In the genomic region with DNA sequence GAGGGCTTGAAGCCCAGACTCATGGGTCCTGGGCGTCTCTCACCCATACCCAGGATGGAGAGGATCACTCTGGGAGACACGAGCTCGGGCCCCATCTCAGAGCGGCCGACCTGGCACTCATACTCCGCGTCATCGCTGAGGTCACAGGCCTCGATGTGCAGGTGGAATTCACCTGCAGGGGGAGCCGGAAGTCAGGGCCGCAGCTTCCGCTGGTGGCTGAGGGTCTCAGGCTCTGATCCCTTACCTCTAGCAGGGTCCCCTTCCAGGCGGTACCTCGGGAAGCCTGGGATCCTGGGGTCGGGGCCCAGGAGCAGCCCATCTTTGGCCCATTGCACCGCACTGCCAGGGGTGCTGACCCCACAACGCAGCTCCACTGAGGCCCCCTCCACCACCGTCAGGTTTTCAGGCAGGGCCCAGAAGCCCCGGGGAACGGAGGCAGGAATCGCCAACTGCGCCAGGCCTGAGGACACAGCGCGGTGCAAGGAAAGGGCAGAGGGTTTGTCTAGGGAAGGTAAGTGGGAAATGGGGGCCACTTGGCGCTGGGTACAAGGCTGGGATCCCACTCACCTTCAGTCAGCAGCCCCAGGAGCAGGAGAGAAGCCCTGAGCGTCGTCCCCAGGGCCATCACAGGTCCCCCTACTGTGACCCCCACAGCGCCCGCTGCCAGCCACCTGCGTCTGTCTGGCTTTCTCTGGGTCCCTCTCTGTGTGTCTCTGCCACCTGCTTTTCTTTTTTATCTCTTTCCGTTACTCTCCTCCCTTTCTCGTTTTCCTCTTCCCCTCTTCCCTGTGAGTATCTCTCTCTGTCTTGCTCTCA, we compare ENCODE assay signal across 12 cellular contexts. TPM values are rescaled to one million over a fixed set of nuclear protein-coding genes. Genes with fewer than 3 reads are reported as not detected.
DNase-seq lines count a peak whose midpoint lies in the region; FAIRE-seq and TF ChIP-seq lines count a peak whose summit lies in the region.
"Had no signal": no experiment of that assay in that cellular context is flagged by ENCODE, and none has a peak within 500 bp of the region (broad histone marks: within the 10 kb centered on the region; RNA-seq: fewer than 3 reads in every experiment).

No MANE protein-coding gene starts in this region.

- peak; percentile 28 for DNase-seq in stimulated activated CD4-positive, alpha-beta T cell treated with anti-CD3 and anti-CD28 coated beads, Interleukin-15, amount 100 ng/mL, for 24 hours
- no peak for DNase-seq in stimulated activated CD4-positive, alpha-beta T cell treated with anti-CD3 and anti-CD28 coated beads, Interleukin-4, amount 100 ng/mL, for 24 hours
- DNase-seq in bronchial epithelial cell (ENCODE audit: low read depth) (no peak), type B pancreatic cell (ENCODE audit: extremely low spot score, unreplicated experiment) (no peak), RWPE1 (ENCODE audit: low spot score) (no peak), HuH-7 (ENCODE audit: low spot score) (no peak)
- DNase-seq: heart left ventricle; stimulated activated CD4-positive, alpha-beta T cell treated with anti-CD3 and anti-CD28 coated beads, Interleukin-4, amount 100 ng/mL, for 4 hours had no signal

- no peaks in the 10 kb centered on the region for H3K9me3 Mint-ChIP-seq in type B pancreatic cell

- peaks cover 75% of the 10 kb centered on the region for H3K27me3 Mint-ChIP-seq in type B pancreatic cell

- FAIRE-seq in bronchial epithelial cell (lab: Jason Lieb, UNC): no peak
- FAIRE-seq: GM18507 had no signal

- H3K4me3 ChIP-seq in bronchial epithelial cell (ENCODE audit: low read depth, low read length): no peak overlapping the region
- H3K4me3 ChIP-seq: heart left ventricle, tibial nerve had no signal

- H3K27ac Mint-ChIP-seq in type B pancreatic cell: no peak overlapping the region

- H3K27me3 ChIP-seq in bronchial epithelial cell (ENCODE audit: control insufficient read depth, insufficient read depth, low read length): peaks cover 11% of the 10 kb centered on the region

- POLR2A ChIA-PET in RWPE1 (lab: Yijun Ruan, JAX; ENCODE audit: low non-redundant PET): no interaction called here

- peaks cover 15% of the 10 kb centered on the region for H3K4me1 Mint-ChIP-seq in type B pancreatic cell (ENCODE audit: unreplicated experiment)

- no peaks in the 10 kb centered on the region for H3K36me3 Mint-ChIP-seq in type B pancreatic cell

- no peaks in the 10 kb centered on the region for H3K36me3 ChIP-seq in bronchial epithelial cell (ENCODE audit: control insufficient read depth, insufficient read depth, low read length)
- H3K36me3 ChIP-seq: heart left ventricle, tibial nerve had no signal

- CTCF ChIA-PET in RWPE1 (lab: Yijun Ruan, JAX): interaction anchor here (0.6 to 0.7 kb wide), 3 partner anchors 18 to 640 kb away, joined by 3 to 8 read pairs (median 5); no protein-coding TSS in a partner anchor

- TF ChIP-seq CTCF in bronchial epithelial cell (IDR thresholded peaks at IDR 0.05; ENCODE audit: insufficient read depth, low read length, severe bottlenecking): peak; percentile 2
- TF ChIP-seq CTCF in type B pancreatic cell (conservative IDR thresholded peaks at IDR 0.05): peak; percentile 57
- no peak for TF ChIP-seq CTCF in RWPE1 (conservative IDR thresholded peaks at IDR 0.05; ENCODE audit: low read depth)

- no peak overlapping the region for H3K27ac ChIP-seq in RWPE1
- H3K27ac ChIP-seq: C4-2B, heart left ventricle, tibial nerve had no signal

- H3K4me3 Mint-ChIP-seq in type B pancreatic cell: no peak overlapping the region

RNA-seq across cellular contexts. Expression of gene NPHS1, which starts 0.9 kb away (rescaled TPM):
- not detected in 2 replicates for total RNA-seq in bronchial epithelial cell
- 1.9 TPM in 2 replicates for total RNA-seq in type B pancreatic cell (ENCODE audit: low replicate concordance)
- total RNA-seq: myocyte, tibial nerve had no signal

RNA-seq across cellular contexts. Expression of gene KIRREL2, which starts 5.3 kb away (rescaled TPM):
- total RNA-seq in bronchial epithelial cell (not detected in 2 replicates), type B pancreatic cell (ENCODE audit: low replicate concordance) (3.3 and 3.5 TPM in 2 replicates)
- total RNA-seq: myocyte had no signal

RNA-seq across cellular contexts. Expression of gene APLP1, which starts 17.0 kb away (rescaled TPM):
- 0.26 and 0.51 TPM in 2 replicates for total RNA-seq in bronchial epithelial cell
- 43.3 and 120 TPM in 2 replicates for total RNA-seq in type B pancreatic cell (ENCODE audit: low replicate concordance)

RNA-seq across cellular contexts. Expression of gene PRODH2, which starts 38.8 kb away (rescaled TPM):
- total RNA-seq in bronchial epithelial cell (not detected in 2 replicates), type B pancreatic cell (ENCODE audit: low replicate concordance) (11.5 and 20.6 TPM in 2 replicates)
- total RNA-seq: heart left ventricle, myocyte, tibial nerve had no signal

RNA-seq across cellular contexts. Expression of gene NFKBID, which starts 48.9 kb away (rescaled TPM):
- total RNA-seq in bronchial epithelial cell (1.6 and 1.7 TPM in 2 replicates), type B pancreatic cell (ENCODE audit: low replicate concordance) (9.1 and 11.6 TPM in 2 replicates)

Comparison
In these comparisons a context has a peak if more than half of its experiments do, and no peak if none do; other contexts are left out.
1. RNA of gene APLP1, which starts 17.0 kb away (total RNA-seq): 43.3 to 120 TPM in type B pancreatic cell; 0.26 to 0.51 TPM in bronchial epithelial cell; every median in the first group is over 10 times any median in the second.